17 cellular contexts compared by ENCODE assay signal in genomic region chr16:78608305-78608776, GRCh38.
DNase-seq lines count a peak whose midpoint lies in the region; FAIRE-seq and TF ChIP-seq lines count a peak whose summit lies in the region.
"Had no signal": no experiment of that assay in that cellular context is flagged by ENCODE, and none has a peak within 500 bp of the region (broad histone marks: within the 10 kb centered on the region; RNA-seq: fewer than 3 reads in every experiment).

No MANE protein-coding gene starts in this region.

- H3K27ac ChIP-seq in HEK293 (ENCODE audit: extremely low read depth, low read depth, low read length), result no peak overlapping the region
- peak overlapping the region; percentile 47 to 77 (median 60) for H3K27ac ChIP-seq in sigmoid colon
- H3K27ac ChIP-seq in dorsolateral prefrontal cortex, result peak overlapping the region in 3 of 59 donors; percentile 20 to 54 (median 41)
- H3K27ac ChIP-seq: gastrocnemius medialis, KMS-11 had no signal

- 75 to 86% methylated on average over 9 of the region's 9 CpGs for WGBS in sigmoid colon, 2 donors

- intact Hi-C loops in sigmoid colon (cut with DNase I) (loop anchor here (10.0 kb wide), 2 partner anchors 104 to 726 kb away; no protein-coding TSS in a partner anchor), dorsolateral prefrontal cortex (cut with DNase I) (no loop called here)

- DNase-seq in fibroblast of villous mesenchyme (ENCODE audit: low read depth), result peak; percentile 30
- peak; percentile 12 for DNase-seq in medulla oblongata (ENCODE audit: extremely low spot score)
- DNase-seq in sigmoid colon, result peak; percentile 68
- DNase-seq in immature natural killer cell, result no peak
- DNase-seq in RCC 7860 (ENCODE audit: low spot score), result no peak
- DNase-seq in dorsolateral prefrontal cortex, result no peak
- no peak for DNase-seq in activated CD4-positive, alpha-beta T cell treated with anti-CD3 and anti-CD28 coated beads, Interleukin-2, amount 50 U/mL, for 48 hours
- DNase-seq: ACHN; activated CD4-positive, alpha-beta T cell treated with anti-CD3 and anti-CD28 coated beads, Interleukin-2, amount 10 ng/mL, durations not matched to agents 7 days and 5 days; activated naive CD8-positive, alpha-beta T cell treated with anti-CD3 and anti-CD28 coated beads, Interleukin-2, amount 10 ng/mL, durations not matched to agents 7 days and 5 days; caudate nucleus; CD4-positive, CD25-positive, alpha-beta regulatory T cell; gastrocnemius medialis; NCI-H345; stimulated activated CD4-positive, alpha-beta T cell treated with anti-CD3 and anti-CD28 coated beads, Interleukin-2, amount 100 ng/mL, for 24 hours had no signal

- no peaks in the 10 kb centered on the region for H3K36me3 Mint-ChIP-seq in immature natural killer cell

- H3K27me3 Mint-ChIP-seq in immature natural killer cell (ENCODE audit: low read depth in 3 of 3), result peaks cover 0 to 4% (median 2%) of the 10 kb centered on the region in 3 donors
- H3K27me3 Mint-ChIP-seq: activated CD4-positive, alpha-beta T cell treated with anti-CD3 and anti-CD28 coated beads, Interleukin-2, amount 10 ng/mL, durations not matched to agents 7 days and 5 days; activated naive CD8-positive, alpha-beta T cell treated with anti-CD3 and anti-CD28 coated beads, Interleukin-2, amount 10 ng/mL, durations not matched to agents 7 days and 5 days; CD4-positive, CD25-positive, alpha-beta regulatory T cell had no signal

- no peak for TF ChIP-seq EP300 in sigmoid colon (IDR thresholded peaks at IDR 0.05)

- TF ChIP-seq POLR2A in sigmoid colon (IDR thresholded peaks at IDR 0.05), result no peak

- no peaks in the 10 kb centered on the region for H3K9me3 ChIP-seq in HEK293 (ENCODE audit: control insufficient read depth, insufficient read depth, low read depth, low read length)
- no peaks in the 10 kb centered on the region for H3K9me3 ChIP-seq in sigmoid colon
- H3K9me3 ChIP-seq: gastrocnemius medialis had no signal

- CTCF ChIA-PET in HEK293 (lab: Yijun Ruan, JAX), result interaction anchor here (0.6 kb wide), 2 partner anchors 11 to 688 kb away, joined by 3 read pairs; no protein-coding TSS in a partner anchor

- H3K27ac Mint-ChIP-seq in immature natural killer cell, result no peak overlapping the region
- H3K27ac Mint-ChIP-seq: activated CD4-positive, alpha-beta T cell treated with anti-CD3 and anti-CD28 coated beads, Interleukin-2, amount 10 ng/mL, durations not matched to agents 7 days and 5 days; activated naive CD8-positive, alpha-beta T cell treated with anti-CD3 and anti-CD28 coated beads, Interleukin-2, amount 10 ng/mL, durations not matched to agents 7 days and 5 days had no signal

- TF ChIP-seq CTCF in HEK293 (tag by site-specific recombination; IDR thresholded peaks at IDR 0.05), result no peak
- TF ChIP-seq CTCF in fibroblast of villous mesenchyme (IDR thresholded peaks at IDR 0.05; ENCODE audit: insufficient read depth, low read depth, low read length), result no peak
- no peak for TF ChIP-seq CTCF in sigmoid colon (IDR thresholded peaks at IDR 0.05)
- TF ChIP-seq CTCF in dorsolateral prefrontal cortex (IDR thresholded peaks at IDR 0.05 in 54 of 56, conservative IDR thresholded peaks at IDR 0.05 in 2 of 56; ENCODE audit: low read depth in 1 of 56, partially characterized antibody in 56 of 56), result no peak

- H3K4me1 Mint-ChIP-seq in immature natural killer cell, result peaks cover 2 to 8% of the 10 kb centered on the region in 2 donors
- H3K4me1 Mint-ChIP-seq: activated naive CD8-positive, alpha-beta T cell treated with anti-CD3 and anti-CD28 coated beads, Interleukin-2, amount 10 ng/mL, durations not matched to agents 7 days and 5 days had no signal

- H3K9me3 Mint-ChIP-seq in immature natural killer cell, result no peaks in the 10 kb centered on the region
- H3K9me3 Mint-ChIP-seq: activated CD4-positive, alpha-beta T cell treated with anti-CD3 and anti-CD28 coated beads, Interleukin-2, amount 10 ng/mL, durations not matched to agents 7 days and 5 days; activated naive CD8-positive, alpha-beta T cell treated with anti-CD3 and anti-CD28 coated beads, Interleukin-2, amount 10 ng/mL, durations not matched to agents 7 days and 5 days had no signal

- H3K27me3 ChIP-seq in sigmoid colon (no peaks in the 10 kb centered on the region), dorsolateral prefrontal cortex (no peaks in the 10 kb centered on the region)
- H3K27me3 ChIP-seq: gastrocnemius medialis had no signal

- H3K4me3 ChIP-seq in HEK293 (ENCODE audit: low read depth, low read length), result no peak overlapping the region
- H3K4me3 ChIP-seq in fibroblast of villous mesenchyme (ENCODE audit: low read depth, low read length), result no peak overlapping the region
- H3K4me3 ChIP-seq in sigmoid colon, result peak overlapping the region; percentile 19 to 47 (median 39)
- peak overlapping the region in 2 of 59 donors; percentile 5 to 10 for H3K4me3 ChIP-seq in dorsolateral prefrontal cortex
- H3K4me3 ChIP-seq: gastrocnemius medialis had no signal

- H3K36me3 ChIP-seq in HEK293 (ENCODE audit: control insufficient read depth in 2 of 2, insufficient read depth in 1 of 2, low read length in 2 of 2), result no peaks in the 10 kb centered on the region
- no peaks in the 10 kb centered on the region for H3K36me3 ChIP-seq in sigmoid colon
- H3K36me3 ChIP-seq: gastrocnemius medialis had no signal

- FAIRE-seq in RCC 7860 (lab: Jason Lieb, UNC), result no peak

- no peaks in the 10 kb centered on the region for H3K4me1 ChIP-seq in HEK293 (ENCODE audit: control insufficient read depth, insufficient read depth, low read length)
- peaks cover 0 to 42% (median 28%) of the 10 kb centered on the region in 4 donors for H3K4me1 ChIP-seq in sigmoid colon
- H3K4me1 ChIP-seq: gastrocnemius medialis had no signal

- POLR2A ChIA-PET in HEK293 (lab: Yijun Ruan, JAX), result no interaction called here

- H3K4me3 Mint-ChIP-seq in immature natural killer cell, result no peak overlapping the region
- H3K4me3 Mint-ChIP-seq: activated CD4-positive, alpha-beta T cell treated with anti-CD3 and anti-CD28 coated beads, Interleukin-2, amount 10 ng/mL, durations not matched to agents 7 days and 5 days; activated naive CD8-positive, alpha-beta T cell treated with anti-CD3 and anti-CD28 coated beads, Interleukin-2, amount 10 ng/mL, durations not matched to agents 7 days and 5 days; CD4-positive, CD25-positive, alpha-beta regulatory T cell had no signal

TF ChIP-seq in HEK293, 187 proteins besides CTCF, POLR2A, EP300 and RAD21:
- TF ChIP-seq ZNF513 (tag by site-specific recombination; IDR thresholded peaks at IDR 0.05), result no peak
- TF ChIP-seq TRIM28 (IDR thresholded peaks at IDR 0.05; ENCODE audit: borderline replicate concordance, low read length), result 0 out of 2 replicates have a peak, but pooled peaks have one; percentile 11

Comparison
In these comparisons a context has a peak if more than half of its experiments do, and no peak if none do; other contexts are left out.
1. H3K4me3 ChIP-seq: peak in sigmoid colon (4 of 4); none in HEK293 (single experiment) and fibroblast of villous mesenchyme (single experiment).
2. DNase-seq: peak in fibroblast of villous mesenchyme (single experiment), medulla oblongata (single experiment) and sigmoid colon (single experiment); none in immature natural killer cell (0 of 3), RCC 7860 (single experiment), dorsolateral prefrontal cortex (0 of 10) and activated CD4-positive, alpha-beta T cell treated with anti-CD3 and anti-CD28 coated beads, Interleukin-2, amount 50 U/mL, for 48 hours (0 of 2).